Comparison of ENCODE assay signal across 8 cellular contexts in the genomic region with DNA sequence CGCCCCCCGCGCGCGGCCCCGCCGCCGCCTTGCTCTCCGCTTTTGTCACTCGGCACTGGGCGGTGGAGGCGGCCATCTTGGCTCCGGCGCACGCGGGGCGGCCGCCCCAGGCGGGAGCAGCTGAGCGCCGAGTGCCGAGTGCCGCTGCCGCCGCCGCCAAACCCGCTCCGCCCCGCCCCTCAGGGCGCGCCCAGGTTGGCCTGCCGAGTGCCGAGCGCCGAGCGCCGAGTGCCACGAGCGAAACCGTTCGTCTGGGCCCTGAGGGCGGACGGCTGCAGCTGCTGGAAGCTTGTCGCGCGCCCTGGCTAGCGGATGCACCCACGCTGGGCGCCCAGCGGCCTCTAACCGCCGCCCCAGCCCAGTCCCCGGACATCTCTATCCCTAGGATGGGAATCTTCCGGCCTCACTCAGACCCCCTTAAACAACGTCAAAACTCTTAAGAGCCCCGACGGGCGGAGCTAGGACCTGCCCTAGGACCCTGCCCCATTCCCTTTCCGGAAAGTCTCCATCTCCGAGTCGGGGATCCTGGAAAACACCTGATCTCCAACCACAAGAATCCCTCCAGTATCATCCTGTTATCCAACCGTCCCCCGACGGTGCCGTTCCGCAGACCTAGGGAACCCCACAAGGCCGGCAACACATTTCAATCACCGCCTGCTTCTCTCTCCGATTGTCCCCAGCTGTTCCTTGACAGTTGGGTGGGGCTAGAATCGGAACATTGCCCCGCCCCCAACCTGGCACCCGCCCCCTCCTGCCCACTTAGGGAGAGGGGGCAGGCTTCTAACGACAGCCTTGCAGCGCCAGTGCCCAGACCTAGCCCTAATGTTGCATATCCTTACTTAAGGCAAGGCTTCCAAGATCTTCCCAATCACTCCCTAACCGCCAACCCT. TPM values are rescaled to one million over a fixed set of nuclear protein-coding genes. Genes with fewer than 3 reads are reported as not detected.
DNase-seq lines count a peak whose midpoint lies in the region; ATAC-seq and TF ChIP-seq lines count a peak whose summit lies in the region.

No MANE protein-coding gene starts in this region.

- H3K23ac ChIP-seq in IMR-90 (ENCODE audit: low read depth, low read length) = peak overlapping the region; percentile 70

- H3K27ac Mint-ChIP-seq in CD4-positive, alpha-beta memory T cell = peak overlapping the region; percentile 87 to 99 (median 94)

- TF ChIP-seq RAD21 in IMR-90 (IDR thresholded peaks at IDR 0.05; ENCODE audit: low read length) = no peak; the same call in 1 of the 2 replicates

- no peak overlapping the region for H2BK20ac ChIP-seq in IMR-90 (ENCODE audit: low read depth, low read length)

- CTCF ChIA-PET in CD4-positive, alpha-beta memory T cell (lab: Charles Lee; ENCODE audit: partially characterized antibody) = interaction anchor here (0.8 to 2.2 kb wide), 6 partner anchors 12 to 123 kb away, joined by 3 to 17 read pairs (median 6); partner anchors contain the start of gene AKAP8L
- CTCF ChIA-PET in IMR-90 (lab: Yijun Ruan, JAX) = interaction anchor here (0.7 to 1.3 kb wide), 2 partner anchors 123 to 307 kb away, joined by 3 to 4 read pairs; no protein-coding TSS in a partner anchor
- CTCF ChIA-PET in PC-9 (lab: Charles Lee) = interaction anchor here (0.6 kb wide), 1 partner anchor 123 kb away, joined by 6 read pairs; no protein-coding TSS in a partner anchor

- no peaks in the 10 kb centered on the region for H3K9me3 ChIP-seq in CD4-positive, alpha-beta memory T cell (ENCODE audit: control insufficient read depth in 1 of 2, low read length in 2 of 2)
- no peaks in the 10 kb centered on the region for H3K9me3 ChIP-seq in IMR-90 (ENCODE audit: control insufficient read depth, insufficient read depth, low read length)
- no peaks in the 10 kb centered on the region for H3K9me3 ChIP-seq in PC-9 (ENCODE audit: insufficient read depth, low read depth)
- H3K9me3 ChIP-seq in esophagus muscularis mucosa = no peaks in the 10 kb centered on the region

- H3K18ac ChIP-seq in IMR-90 (ENCODE audit: low read depth, low read length) = peak overlapping the region; percentile 11

- H3F3A ChIP-seq in PC-9 (ENCODE audit: insufficient read depth, low read depth) = peaks cover 8% of the 10 kb centered on the region; the same call in 1 of the 2 replicates

- DNase-seq in CD4-positive, alpha-beta memory T cell = peak; percentile 91 to 92 (median 91)
- DNase-seq in IMR-90 (peak; percentile 87), PC-9 (peak; percentile 74 to 91), esophagus muscularis mucosa (ENCODE audit: extremely low spot score) (no peak), myocyte (ENCODE audit: low read depth) (peak; percentile 94)
- peak; percentile 93 to 96 for DNase-seq in activated T-cell treated with anti-CD3 and anti-CD28 coated beads, Interleukin-2, amount 50 U/mL, for 48 hours
- DNase-seq in stimulated activated CD8-positive, alpha-beta memory T cell treated with anti-CD3 and anti-CD28 coated beads, Interleukin-7, amount 100 ng/mL, for 1 hour (ENCODE audit: low read depth in 2 of 2) = peak; percentile 83 to 88

- peak overlapping the region; percentile 78 to 91 for H3K4me3 ChIP-seq in CD4-positive, alpha-beta memory T cell (ENCODE audit: low read length in 2 of 2)
- H3K4me3 ChIP-seq in IMR-90 (ENCODE audit: insufficient read depth, low read depth, low read length) (peak overlapping the region; percentile 51), PC-9 (peak overlapping the region; percentile 95), esophagus muscularis mucosa (peak overlapping the region; percentile 91 to 97 (median 92))

- BruUV-seq in IMR-90 (replicated peaks; lab: Mats Ljungman, UMichigan) (no TSS peak), PC-9 (replicated peaks; lab: Mats Ljungman, UMichigan) (no TSS peak)

- dilution Hi-C loops in IMR-90 (cut with HindIII; ENCODE audit: low sequenced_read_pairs, unreplicated experiment) = no loop called here

- peaks cover 39% of the 10 kb centered on the region for H3K79me2 ChIP-seq in PC-9 (ENCODE audit: low read depth)

- WGBS in IMR-90 (ENCODE audit: extremely low coverage in 2 of 2, insufficient read length in 1 of 2), 2 experiments = 2% methylated on average over 25 of the region's 75 CpGs; no CpG with 5 or more reads in 1 of the 2 experiments
- 2% methylated on average over 30 of the region's 75 CpGs for whole genome bisulfite sequencing in esophagus muscularis mucosa

- peak overlapping the region; percentile 57 for H2BK5ac ChIP-seq in IMR-90 (ENCODE audit: low read depth, low read length, poor library complexity, severe bottlenecking)

- H3K4me2 ChIP-seq in IMR-90 (ENCODE audit: low read depth, low read length) = peak overlapping the region; percentile 67
- peak overlapping the region; percentile 90 for H3K4me2 ChIP-seq in PC-9

- H2BK15ac ChIP-seq in IMR-90 (ENCODE audit: low read depth, low read length) = peak overlapping the region; percentile 21; the same call in 1 of the 3 replicates

- H3K4ac ChIP-seq in IMR-90 (ENCODE audit: low read depth, low read length) = peak overlapping the region; percentile 88

- peak overlapping the region; percentile 74 for H4K91ac ChIP-seq in IMR-90 (ENCODE audit: insufficient read depth, low read depth, low read length)

- intact Hi-C loops in CD4-positive, alpha-beta memory T cell (cut with micrococcal nuclease) = loop anchor here (1.0 to 2.0 kb wide), 5 partner anchors 14 to 123 kb away; no protein-coding TSS in a partner anchor
- intact Hi-C loops in IMR-90 (cut with micrococcal nuclease) = loop anchor here (5.0 kb wide), 1 partner anchor 124 kb away; no protein-coding TSS in a partner anchor
- intact Hi-C loops in PC-9 (cut with micrococcal nuclease; ENCODE audit: unreplicated experiment) = no loop called here
- intact Hi-C loops in esophagus muscularis mucosa (cut with DNase I) = loop anchor here (5.0 kb wide), 1 partner anchor 166 kb away; no protein-coding TSS in a partner anchor

- H2AK9ac ChIP-seq in IMR-90 (replicated peaks; ENCODE audit: low read depth, low read length, poor library complexity) = peak overlapping the region; percentile 97

- H2AFZ ChIP-seq in IMR-90 (replicated peaks; ENCODE audit: low read length, poor library complexity) (peak overlapping the region; percentile 97), PC-9 (peak overlapping the region; percentile 89)

- H3K4me1 ChIP-seq in CD4-positive, alpha-beta memory T cell (ENCODE audit: insufficient read depth, low read length) = peaks cover 31% of the 10 kb centered on the region
- H3K4me1 ChIP-seq in IMR-90 (ENCODE audit: control insufficient read depth, insufficient read depth, low read length) (peaks cover 30% of the 10 kb centered on the region), PC-9 (replicated peaks; ENCODE audit: insufficient read depth) (peaks cover 12% of the 10 kb centered on the region), esophagus muscularis mucosa (peaks cover 40 to 73% (median 64%) of the 10 kb centered on the region in 4 donors)

- peak overlapping the region; percentile 93 for H3K14ac ChIP-seq in IMR-90 (replicated peaks; ENCODE audit: low read depth, low read length)

- peaks cover 0 to 3% (median 0%) of the 10 kb centered on the region in 8 donors for H3K9me3 Mint-ChIP-seq in CD4-positive, alpha-beta memory T cell

- peak overlapping the region; percentile 23 for H3K9ac ChIP-seq in IMR-90 (ENCODE audit: low read depth, low read length)

- H2AK5ac ChIP-seq in IMR-90 (ENCODE audit: low read depth, low read length) = peak overlapping the region; percentile 68; the same call in 1 of the 2 replicates

- H3K79me1 ChIP-seq in IMR-90 (ENCODE audit: low read depth in 1 of 2, low read length in 2 of 2) = peaks cover 7 to 39% of the 10 kb centered on the region in 2 experiments; a peak in 3 of 4 replicates

- H3K36me3 ChIP-seq in CD4-positive, alpha-beta memory T cell (ENCODE audit: insufficient read depth, low read length) = no peaks in the 10 kb centered on the region
- H3K36me3 ChIP-seq in IMR-90 (ENCODE audit: control insufficient read depth, insufficient read depth, low read length) = peaks cover 11% of the 10 kb centered on the region; the same call in 1 of the 2 replicates
- no peaks in the 10 kb centered on the region for H3K36me3 ChIP-seq in PC-9 (ENCODE audit: low read depth)
- H3K36me3 ChIP-seq in esophagus muscularis mucosa = peaks cover 7 to 29% (median 25%) of the 10 kb centered on the region in 4 donors

- TF ChIP-seq EP300 in esophagus muscularis mucosa (IDR thresholded peaks at IDR 0.05) = no peak

- H3K9me2 ChIP-seq in PC-9 (ENCODE audit: insufficient read depth) = no peaks in the 10 kb centered on the region

- peak overlapping the region; percentile 78 for H3K56ac ChIP-seq in IMR-90 (ENCODE audit: extremely low read depth, insufficient read depth, low read length)

- H3K27me3 Mint-ChIP-seq in CD4-positive, alpha-beta memory T cell = no peaks in the 10 kb centered on the region

- in situ Hi-C loops in IMR-90 (cut with MboI; ENCODE audit: low sequenced_read_pairs) = loop anchor here (25.0 kb wide), 1 partner anchor 871 kb away; the partner anchor contains the start of gene NDUFB7

- H3K4me3 Mint-ChIP-seq in CD4-positive, alpha-beta memory T cell = peak overlapping the region; percentile 87 to 95 (median 92)

- H3K9me1 ChIP-seq in IMR-90 (ENCODE audit: insufficient read depth, low read length) = peaks cover 12% of the 10 kb centered on the region; the same call in 1 of the 2 replicates

- H3K36me3 Mint-ChIP-seq in CD4-positive, alpha-beta memory T cell = peaks cover 3 to 14% of the 10 kb centered on the region in 2 donors

- H4K8ac ChIP-seq in IMR-90 (ENCODE audit: low read depth in 2 of 2, low read length in 2 of 2) = peak overlapping the region; percentile 87 to 90

- peak overlapping the region; percentile 61 for H3K27ac ChIP-seq in CD4-positive, alpha-beta memory T cell (ENCODE audit: low read depth, low read length)
- peak overlapping the region; percentile 48 for H3K27ac ChIP-seq in IMR-90 (ENCODE audit: insufficient read depth, low read length)
- 0 out of 2 replicates have a peak overlapping the region, but pooled peaks have one; percentile 13 for H3K27ac ChIP-seq in PC-9
- peak overlapping the region; percentile 88 to 97 (median 95) for H3K27ac ChIP-seq in esophagus muscularis mucosa (replicated peaks in 1 of 4)

- peak overlapping the region; percentile 31 for H2BK120ac ChIP-seq in IMR-90 (ENCODE audit: low read depth, low read length)

- H4K5ac ChIP-seq in IMR-90 (ENCODE audit: low read depth, low read length) = peak overlapping the region; percentile 71

- TF ChIP-seq CTCF in IMR-90 (conservative IDR thresholded peaks at IDR 0.05; ENCODE audit: low read depth, low read length) (no peak), PC-9 (conservative IDR thresholded peaks at IDR 0.05) (no peak), esophagus muscularis mucosa (IDR thresholded peaks at IDR 0.05) (no peak)

- H3K27me3 ChIP-seq in CD4-positive, alpha-beta memory T cell (ENCODE audit: insufficient read depth, low read length) = no peaks in the 10 kb centered on the region
- H3K27me3 ChIP-seq in IMR-90 (ENCODE audit: control insufficient read depth, insufficient read depth, low read length) (no peaks in the 10 kb centered on the region), PC-9 (ENCODE audit: insufficient read depth, low read depth) (no peaks in the 10 kb centered on the region), esophagus muscularis mucosa (no peaks in the 10 kb centered on the region)

- H4K20me1 ChIP-seq in IMR-90 (ENCODE audit: insufficient read depth, low read length) = peaks cover 32% of the 10 kb centered on the region
- peaks cover 18% of the 10 kb centered on the region for H4K20me1 ChIP-seq in PC-9 (ENCODE audit: insufficient read depth)

- ATAC-seq in GM19455 (IDR thresholded peaks at IDR 0.05; ENCODE audit: unreplicated experiment) = peak; percentile 49
- ATAC-seq in IMR-90 (ENCODE audit: low read depth) = peak; percentile 94

- H3K4me1 Mint-ChIP-seq in CD4-positive, alpha-beta memory T cell = peaks cover 21 to 44% (median 27%) of the 10 kb centered on the region in 4 donors

- POLR2A ChIA-PET in CD4-positive, alpha-beta memory T cell (lab: Charles Lee; ENCODE audit: partially characterized antibody) = interaction anchor here (0.6 to 4.1 kb wide), 24 partner anchors 9 to 937 kb away, joined by 3 to 75 read pairs (median 6); partner anchors contain the start of genes AKAP8, AKAP8L, BRD4 and RASAL3
- POLR2A ChIA-PET in IMR-90 (lab: Charles Lee; ENCODE audit: unreplicated experiment) = interaction anchor here (0.8 to 1.4 kb wide), 3 partner anchors 12 to 15 kb away, joined by 3 to 4 read pairs (median 3); partner anchors contain the start of gene AKAP8L
- POLR2A ChIA-PET in PC-9 (lab: Charles Lee; ENCODE audit: unreplicated experiment) = interaction anchor here (0.5 kb wide), 1 partner anchor 214 kb away, joined by 3 read pairs; no protein-coding TSS in a partner anchor

- TF ChIP-seq POLR2A in IMR-90 (IDR thresholded peaks at IDR 0.05; ENCODE audit: low read depth, low read length) (peak; percentile 61; the same call in 1 of the 2 replicates), esophagus muscularis mucosa (IDR thresholded peaks at IDR 0.05; ENCODE audit: low read depth) (no peak)

RNA-seq across cellular contexts. Expression of gene AKAP8L, which starts 14.1 kb away (rescaled TPM):
- total RNA-seq in CD4-positive, alpha-beta memory T cell = 100 to 1,000 TPM; 177 to 182 TPM
- polyA plus RNA-seq in CD4-positive, alpha-beta memory T cell = 10 to 100 TPM; 31.4 to 61.4 TPM
- total RNA-seq in IMR-90 (2012; rRNA removed) = 40.8 and 44.6 TPM in 2 replicates
- polyA plus RNA-seq in IMR-90 (2012; rRNA removed) = 41.0 and 43.1 TPM in 2 replicates
- 18.5 and 19.3 TPM in 2 replicates for polyA plus RNA-seq in IMR-90 (2012; cell fraction: cytosol; rRNA removed)
- 207 and 357 TPM in 2 replicates for polyA plus RNA-seq in IMR-90 (2012; cell fraction: nucleus; rRNA removed; ENCODE audit: low replicate concordance)
- total RNA-seq in PC-9 (2021) = 49.9 and 62.4 TPM in 2 replicates
- 10 to 100 TPM; 52.8 to 87.8 (median 69.4) TPM for total RNA-seq in esophagus muscularis mucosa
- 141 and 143 TPM in 2 replicates for total RNA-seq in myocyte
- polyA plus RNA-seq in myocyte (2012) = 63.9 TPM

RNA-seq across cellular contexts. Expression of gene WIZ, which starts 16.9 kb away (rescaled TPM):
- total RNA-seq in CD4-positive, alpha-beta memory T cell = 10 to 100 TPM; 28.7 to 30.0 TPM
- 1 to 10 TPM in 1 of 2 donors, under 1 TPM in 1; 0.03 to 2.5 TPM for polyA plus RNA-seq in CD4-positive, alpha-beta memory T cell
- 0.90 and 1.1 TPM in 2 replicates for total RNA-seq in IMR-90 (2012; rRNA removed)
- polyA plus RNA-seq in IMR-90 (2012; rRNA removed) = 27.1 and 31.6 TPM in 2 replicates
- 13.7 and 31.4 TPM in 2 replicates for polyA plus RNA-seq in IMR-90 (2012; cell fraction: cytosol; rRNA removed)
- 38.0 and 74.0 TPM in 2 replicates for polyA plus RNA-seq in IMR-90 (2012; cell fraction: nucleus; rRNA removed; ENCODE audit: low replicate concordance)
- total RNA-seq in PC-9 (2021) = 27.3 and 31.6 TPM in 2 replicates
- total RNA-seq in esophagus muscularis mucosa = 10 to 100 TPM; 36.1 to 74.3 (median 50.3) TPM
- 21.6 and 29.2 TPM in 2 replicates for total RNA-seq in myocyte
- polyA plus RNA-seq in myocyte (2012) = 32.5 TPM

RNA-seq across cellular contexts. Expression of gene RASAL3, which starts 31.5 kb away (rescaled TPM):
- 100 to 1,000 TPM; 229 to 238 TPM for total RNA-seq in CD4-positive, alpha-beta memory T cell
- 100 to 1,000 TPM in 1 of 2 donors, 10 to 100 TPM in 1; 37.4 to 106 TPM for polyA plus RNA-seq in CD4-positive, alpha-beta memory T cell
- not detected in 2 replicates for total RNA-seq in IMR-90 (2012; rRNA removed)
- 0.07 TPM in 1 of 2 replicates, not detected in the other for polyA plus RNA-seq in IMR-90 (2012; rRNA removed)
- 0.04 and 0.05 TPM in 2 replicates for polyA plus RNA-seq in IMR-90 (2012; cell fraction: cytosol; rRNA removed)
- polyA plus RNA-seq in IMR-90 (2012; cell fraction: nucleus; rRNA removed; ENCODE audit: low replicate concordance) = 0.05 and 0.07 TPM in 2 replicates
- total RNA-seq in PC-9 (2021) = not detected in 2 replicates
- 1 to 10 TPM; 2.5 to 3.9 (median 2.8) TPM for total RNA-seq in esophagus muscularis mucosa
- total RNA-seq in myocyte = not detected in 2 replicates
- 0.06 TPM for polyA plus RNA-seq in myocyte (2012)

RNA-seq across cellular contexts. Expression of gene PGLYRP2, which starts 46.4 kb away (rescaled TPM):
- total RNA-seq in CD4-positive, alpha-beta memory T cell = under 1 TPM; 0.61 to 0.91 TPM
- under 1 TPM; 0.19 to 0.23 TPM for polyA plus RNA-seq in CD4-positive, alpha-beta memory T cell
- total RNA-seq in IMR-90 (2012; rRNA removed) (not detected in 2 replicates), PC-9 (2021) (not detected in 2 replicates), esophagus muscularis mucosa (not detected), myocyte (not detected in 2 replicates)
- polyA plus RNA-seq in IMR-90 (2012; rRNA removed) = not detected in 2 replicates
- polyA plus RNA-seq in IMR-90 (2012; cell fraction: cytosol; rRNA removed) = not detected in 2 replicates
- not detected in 2 replicates for polyA plus RNA-seq in IMR-90 (2012; cell fraction: nucleus; rRNA removed; ENCODE audit: low replicate concordance)
- polyA plus RNA-seq in myocyte (2012) = not detected

RNA-seq across cellular contexts. Expression of gene AKAP8, which starts 53.3 kb away (rescaled TPM):
- total RNA-seq in CD4-positive, alpha-beta memory T cell = 10 to 100 TPM; 69.9 to 71.5 TPM
- polyA plus RNA-seq in CD4-positive, alpha-beta memory T cell = 10 to 100 TPM; 10.8 to 23.6 TPM
- total RNA-seq in IMR-90 (2012; rRNA removed) (12.2 and 16.9 TPM in 2 replicates), PC-9 (2021) (39.5 and 43.4 TPM in 2 replicates), esophagus muscularis mucosa (10 to 100 TPM; 25.2 to 34.3 (median 29.6) TPM), myocyte (24.6 and 25.0 TPM in 2 replicates)
- 13.4 and 14.8 TPM in 2 replicates for polyA plus RNA-seq in IMR-90 (2012; rRNA removed)
- polyA plus RNA-seq in IMR-90 (2012; cell fraction: cytosol; rRNA removed) = 7.5 and 7.6 TPM in 2 replicates
- 49.7 and 58.6 TPM in 2 replicates for polyA plus RNA-seq in IMR-90 (2012; cell fraction: nucleus; rRNA removed; ENCODE audit: low replicate concordance)
- 14.2 TPM for polyA plus RNA-seq in myocyte (2012)

Comparison
In these comparisons a context has a peak if more than half of its experiments do, and no peak if none do; other contexts are left out.
1. H3K27ac ChIP-seq: peak in every context shown above with its lines; median percentile 95 in esophagus muscularis mucosa; 61 in CD4-positive, alpha-beta memory T cell; 48 in IMR-90; 13 in PC-9.
2. RNA of gene WIZ, which starts 16.9 kb away (total RNA-seq): 36.1 to 74.3 TPM in esophagus muscularis mucosa, 28.7 to 30.0 TPM in CD4-positive, alpha-beta memory T cell, 27.3 to 31.6 TPM in PC-9 and 21.6 to 29.2 TPM in myocyte; 0.90 to 1.1 TPM in IMR-90; every median in the first group is over 10 times any median in the second.
3. RNA of gene RASAL3, which starts 31.5 kb away (total RNA-seq): 229 to 238 TPM in CD4-positive, alpha-beta memory T cell; 2.5 to 3.9 TPM in esophagus muscularis mucosa, not detected in PC-9, not detected in IMR-90 and not detected in myocyte; every median in the first group is over 10 times any median in the second.
4. Peak in every context shown above with its lines, with median percentiles within 50 percentile points of each other: H3K4me3 ChIP-seq.